10 cellular contexts compared by ENCODE assay signal in genomic region chr12:9864913-9865675, GRCh38. TPM values are rescaled to one million over a fixed set of nuclear protein-coding genes. Genes with fewer than 3 reads are reported as not detected.
DNase-seq lines count a peak whose midpoint lies in the region; ATAC-seq and TF ChIP-seq lines count a peak whose summit lies in the region.
"Had no signal": no experiment of that assay in that cellular context is flagged by ENCODE, and none has a peak within 500 bp of the region (broad histone marks: within the 10 kb centered on the region; RNA-seq: fewer than 3 reads in every experiment).

No MANE protein-coding gene starts in this region.

- no peaks in the 10 kb centered on the region for H3K27me3 ChIP-seq in transverse colon

- H3K36me3 ChIP-seq in transverse colon = no peaks in the 10 kb centered on the region

- ATAC-seq in memory B cell (ENCODE audit: low read depth) = no peak
- no peak for ATAC-seq in HG02588 (IDR thresholded peaks at IDR 0.05; ENCODE audit: unreplicated experiment)
- no peak for ATAC-seq in HG03354 (IDR thresholded peaks at IDR 0.05; ENCODE audit: poor library complexity, severe bottlenecking, unreplicated experiment)
- ATAC-seq: SK-N-SH treated with all-trans-retinoic acid at 6 μM for 48 hours had no signal

- H3K27ac ChIP-seq in transverse colon = peak overlapping the region in 3 of 4 donors; percentile 33 to 82 (median 44)

- in situ Hi-C loops in transverse colon (cut with MboI; ENCODE audit: low pct_ligation_motif_present in 1 of 4, low pct_unique_long_range_greater_than_20kb in 1 of 4, low sequenced_read_pairs in 3 of 4) = no loop called here

- intact Hi-C loops in activated CD4-positive, alpha-beta memory T cell treated with anti-CD3 and anti-CD28 coated beads for 36 hours (cut with micrococcal nuclease) = loop anchor here (1.0 to 10.0 kb wide), 8 partner anchors 50 to 750 kb away; partner anchors contain the start of genes GABARAPL1 and MAGOHB
- intact Hi-C loops in transverse colon (cut with DNase I; ENCODE audit: low total_unique reads) = no loop called here

- peaks cover 0 to 3% (median 0%) of the 10 kb centered on the region in 4 donors for H3K4me1 ChIP-seq in transverse colon

- WGBS in transverse colon (ENCODE audit: low coverage in 1 of 2), 2 donors = 53 to 54% methylated on average over 3 to 4 of the region's 4 CpGs

- no peak for DNase-seq in activated naive CD4-positive, alpha-beta T cell treated with Interleukin-2 at 50 U/mL for 16 hours
- no peak for DNase-seq in activated CD4-positive, alpha-beta memory T cell treated with anti-CD3 and anti-CD28 coated beads for 36 hours
- DNase-seq in memory B cell (ENCODE audit: low spot score in 2 of 2) (no peak), transverse colon (no peak), NCI-H2227 treated with DMSO at 0.1 percent for 48 hours (lab: John Stamatoyannopoulos, UW) (no peak)
- DNase-seq: C1 segment of cervical spinal cord had no signal

- no peak for TF ChIP-seq CTCF in transverse colon (IDR thresholded peaks at IDR 0.05)

- peak overlapping the region; percentile 91 for H3K27ac Mint-ChIP-seq in activated naive CD4-positive, alpha-beta T cell treated with anti-CD3 and anti-CD28 coated beads, Interleukin-2, amount 50 U/mL, for 24 hours
- H3K27ac Mint-ChIP-seq in activated CD4-positive, alpha-beta memory T cell treated with anti-CD3 and anti-CD28 coated beads for 36 hours = peak overlapping the region; percentile 95
- no peak overlapping the region for H3K27ac Mint-ChIP-seq in memory B cell

- H3K9me3 ChIP-seq in transverse colon = peaks cover 0 to 4% of the 10 kb centered on the region in 2 donors

- no peaks in the 10 kb centered on the region for H3K27me3 Mint-ChIP-seq in activated naive CD4-positive, alpha-beta T cell treated with anti-CD3 and anti-CD28 coated beads, Interleukin-2, amount 50 U/mL, for 24 hours
- no peaks in the 10 kb centered on the region for H3K27me3 Mint-ChIP-seq in activated CD4-positive, alpha-beta memory T cell treated with anti-CD3 and anti-CD28 coated beads for 36 hours
- peaks cover 7% of the 10 kb centered on the region for H3K27me3 Mint-ChIP-seq in memory B cell

- POLR2A ChIA-PET in activated CD4-positive, alpha-beta memory T cell treated with anti-CD3 and anti-CD28 coated beads for 36 hours (lab: Charles Lee) = interaction anchor here (6.3 kb wide), 1 partner anchor 108 kb away, joined by 214 read pairs; the partner anchor contains the start of gene CD69

- peaks cover 9% of the 10 kb centered on the region for H3K9me3 Mint-ChIP-seq in activated naive CD4-positive, alpha-beta T cell treated with anti-CD3 and anti-CD28 coated beads, Interleukin-2, amount 50 U/mL, for 24 hours
- peaks cover 10% of the 10 kb centered on the region for H3K9me3 Mint-ChIP-seq in activated CD4-positive, alpha-beta memory T cell treated with anti-CD3 and anti-CD28 coated beads for 36 hours
- H3K9me3 Mint-ChIP-seq in memory B cell = peaks cover 13% of the 10 kb centered on the region

- H3K4me3 Mint-ChIP-seq in activated naive CD4-positive, alpha-beta T cell treated with anti-CD3 and anti-CD28 coated beads, Interleukin-2, amount 50 U/mL, for 24 hours = peak overlapping the region; percentile 96
- peak overlapping the region; percentile 72 for H3K4me3 Mint-ChIP-seq in activated CD4-positive, alpha-beta memory T cell treated with anti-CD3 and anti-CD28 coated beads for 36 hours
- H3K4me3 Mint-ChIP-seq in memory B cell = peak overlapping the region; percentile 45

- peak overlapping the region in 1 of 4 donors; percentile 50 for H3K4me3 ChIP-seq in transverse colon

- TF ChIP-seq EP300 in transverse colon (IDR thresholded peaks at IDR 0.05; ENCODE audit: low read depth) = no peak

- peaks cover 25% of the 10 kb centered on the region for H3K36me3 Mint-ChIP-seq in activated naive CD4-positive, alpha-beta T cell treated with anti-CD3 and anti-CD28 coated beads, Interleukin-2, amount 50 U/mL, for 24 hours
- peaks cover 16% of the 10 kb centered on the region for H3K36me3 Mint-ChIP-seq in activated CD4-positive, alpha-beta memory T cell treated with anti-CD3 and anti-CD28 coated beads for 36 hours
- peaks cover 17% of the 10 kb centered on the region for H3K36me3 Mint-ChIP-seq in memory B cell

- H3K4me1 Mint-ChIP-seq in activated naive CD4-positive, alpha-beta T cell treated with anti-CD3 and anti-CD28 coated beads, Interleukin-2, amount 50 U/mL, for 24 hours = peaks cover 54% of the 10 kb centered on the region
- peaks cover 38% of the 10 kb centered on the region for H3K4me1 Mint-ChIP-seq in activated CD4-positive, alpha-beta memory T cell treated with anti-CD3 and anti-CD28 coated beads for 36 hours (ENCODE audit: low read depth)
- H3K4me1 Mint-ChIP-seq in memory B cell = peaks cover 8% of the 10 kb centered on the region

- CTCF ChIA-PET in activated CD4-positive, alpha-beta memory T cell treated with anti-CD3 and anti-CD28 coated beads for 36 hours (lab: Charles Lee) = no interaction called here

- TF ChIP-seq POLR2A in transverse colon (IDR thresholded peaks at IDR 0.05) = no peak

RNA-seq across cellular contexts. Expression of gene CLEC2B, which starts 4.1 kb away (rescaled TPM):
- 10 to 100 TPM; 12.6 to 13.7 TPM for total RNA-seq in activated CD4-positive, alpha-beta memory T cell treated with anti-CD3 and anti-CD28 coated beads for 36 hours
- 10 to 100 TPM in 1 of 4 donors, 1 to 10 TPM in 1, not detected in 2; 4.8 to 11.7 TPM for total RNA-seq in transverse colon

RNA-seq across cellular contexts. Expression of gene KLRF2, which starts 16.2 kb away (rescaled TPM):
- not detected for total RNA-seq in activated CD4-positive, alpha-beta memory T cell treated with anti-CD3 and anti-CD28 coated beads for 36 hours
- not detected for total RNA-seq in transverse colon

RNA-seq across cellular contexts. Expression of gene KLRF1, which starts 37.8 kb away (rescaled TPM):
- total RNA-seq in activated CD4-positive, alpha-beta memory T cell treated with anti-CD3 and anti-CD28 coated beads for 36 hours = not detected
- not detected for total RNA-seq in transverse colon

Comparison
In these comparisons a context has a peak if more than half of its experiments do, and no peak if none do; other contexts are left out.
1. H3K4me3 Mint-ChIP-seq: peak in every context shown above with its lines; median percentile 96 in activated naive CD4-positive, alpha-beta T cell treated with anti-CD3 and anti-CD28 coated beads, Interleukin-2, amount 50 U/mL, for 24 hours; 72 in activated CD4-positive, alpha-beta memory T cell treated with anti-CD3 and anti-CD28 coated beads for 36 hours; 45 in memory B cell.